1 cellular context compared by ENCODE assay signal in the genomic region with DNA sequence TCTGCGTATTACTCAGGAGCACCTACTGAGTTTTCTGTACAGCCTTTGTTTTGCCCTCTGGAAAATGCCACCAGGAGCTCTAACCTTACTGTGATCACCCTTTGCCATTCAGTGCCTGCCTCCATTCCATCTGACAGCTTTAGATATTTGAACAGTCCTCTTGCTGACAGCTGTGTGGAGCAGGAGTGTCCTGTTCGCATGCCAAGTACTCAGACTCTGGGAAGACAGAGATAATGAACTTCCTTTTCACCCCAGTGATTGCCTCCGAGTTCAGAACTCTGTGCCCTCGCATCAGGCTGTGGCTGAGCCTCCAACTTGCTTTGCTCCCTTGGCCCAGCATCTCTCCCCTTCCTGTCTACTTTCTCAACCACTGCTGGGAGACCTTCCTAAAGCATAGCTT.
TF ChIP-seq lines count a peak whose summit lies in the region.

No MANE protein-coding gene starts in this region.

TF ChIP-seq in H1, 55 proteins besides CTCF, POLR2A, EP300 and RAD21 (continued from another document):
- TF ChIP-seq CHD7 (IDR thresholded peaks at IDR 0.05; ENCODE audit: insufficient replicate concordance, low read length) (no peak), SIX5 (IDR thresholded peaks at IDR 0.05; ENCODE audit: low read depth, low read length) (no peak), HDAC2 (IDR thresholded peaks at IDR 0.05; ENCODE audit: borderline replicate concordance in 1 of 2, low read depth in 2 of 2, low read length in 2 of 2) (no peak), CBX8 (IDR thresholded peaks at IDR 0.05; ENCODE audit: borderline replicate concordance, low read depth, low read length) (no peak), CBX5 (IDR thresholded peaks at IDR 0.05; ENCODE audit: low read depth, low read length) (no peak), SAP30 (IDR thresholded peaks at IDR 0.05; ENCODE audit: insufficient read depth, insufficient replicate concordance, low read length) (no peak), POLR2AphosphoS5 (IDR thresholded peaks at IDR 0.05; ENCODE audit: low read depth, low read length) (no peak), EZH2 (IDR thresholded peaks at IDR 0.05; ENCODE audit: low read depth, low read length, severe bottlenecking) (no peak), RBBP5 (IDR thresholded peaks at IDR 0.05; ENCODE audit: borderline replicate concordance, low read depth, low read length) (no peak), MAFK (IDR thresholded peaks at IDR 0.05; ENCODE audit: low read depth, low read length) (no peak), POU5F1 (IDR thresholded peaks at IDR 0.05; ENCODE audit: low read depth, low read length) (no peak), JUN (IDR thresholded peaks at IDR 0.05; ENCODE audit: low read depth, low read length) (no peak), CHD2 (IDR thresholded peaks at IDR 0.05; ENCODE audit: low read length) (no peak), NANOG (IDR thresholded peaks at IDR 0.05; ENCODE audit: insufficient read depth, low read depth, low read length, poor library complexity, severe bottlenecking) (no peak), MAX (IDR thresholded peaks at IDR 0.05) (no peak), GTF2F1 (IDR thresholded peaks at IDR 0.05; ENCODE audit: borderline replicate concordance, low read depth, low read length) (no peak), PHF8 (conservative IDR thresholded peaks at IDR 0.05; ENCODE audit: low read depth, low read length) (no peak), BCL11A (IDR thresholded peaks at IDR 0.05; ENCODE audit: low read depth in 2 of 2, low read length in 2 of 2) (no peak)
TF ChIP-seq in H1: peak in this region for 0.
